7 cellular contexts compared by ENCODE assay signal in genomic region chr15:78049691-78050440, GRCh38. TPM values are rescaled to one million over a fixed set of nuclear protein-coding genes. Genes with fewer than 3 reads are reported as not detected.
DNase-seq lines count a peak whose midpoint lies in the region; ATAC-seq lines count a peak whose summit lies in the region.

No MANE protein-coding gene starts in this region.

- H3K9me3 ChIP-seq in SK-N-MC (ENCODE audit: low read depth, low read length), result no peaks in the 10 kb centered on the region
- H3K9me3 ChIP-seq in skeletal muscle tissue (ENCODE audit: control insufficient read depth in 3 of 3, low read length in 3 of 3), result no peaks in the 10 kb centered on the region

- H3K9ac ChIP-seq in SK-N-MC (ENCODE audit: insufficient read length), result no peak overlapping the region
- H3K9ac ChIP-seq in skeletal muscle tissue (ENCODE audit: low read depth in 1 of 3, low read length in 3 of 3), result no peak overlapping the region

- no peaks in the 10 kb centered on the region for H3K27me3 ChIP-seq in skeletal muscle tissue (ENCODE audit: control insufficient read depth in 3 of 3, insufficient read depth in 3 of 3, low read length in 3 of 3)

- H3K4me1 ChIP-seq in skeletal muscle tissue (ENCODE audit: control insufficient read depth in 3 of 3, insufficient read depth in 3 of 3, low read length in 3 of 3), result peaks cover 24 to 54% (median 41%) of the 10 kb centered on the region in 3 donors

- DNase-seq in SK-N-MC (ENCODE audit: low read depth, low spot score) (no peak), germinal center (ENCODE audit: low spot score) (no peak), pons (ENCODE audit: low spot score) (no peak)

- ATAC-seq in GM18907 (IDR thresholded peaks at IDR 0.05; ENCODE audit: unreplicated experiment) (peak; percentile 67), HG02884 (IDR thresholded peaks at IDR 0.05; ENCODE audit: unreplicated experiment) (peak; percentile 75)

- no peak overlapping the region for H3K4me3 ChIP-seq in SK-N-MC
- no peak overlapping the region for H3K4me3 ChIP-seq in skeletal muscle tissue (ENCODE audit: low read length in 3 of 3)

- H3K36me3 ChIP-seq in SK-N-MC (ENCODE audit: insufficient read depth, low read length) (peaks cover 66% of the 10 kb centered on the region), skeletal muscle tissue (ENCODE audit: control insufficient read depth in 3 of 3, insufficient read depth in 3 of 3, low read length in 3 of 3) (peaks cover 0 to 3% (median 0%) of the 10 kb centered on the region in 3 donors)

- H3K27ac ChIP-seq in SK-N-MC (peak overlapping the region; percentile 77; the same call in 1 of the 2 replicates), cingulate gyrus (ENCODE audit: low read depth, low read length) (peak overlapping the region; percentile 42), skeletal muscle tissue (ENCODE audit: low read depth, low read length) (peak overlapping the region; percentile 0)

RNA-seq across cellular contexts. Expression of gene TBC1D2B, which starts 27.6 kb away (rescaled TPM):
- 30.3 TPM for total RNA-seq in skeletal muscle tissue

RNA-seq across cellular contexts. Expression of gene SH2D7, which starts 42.5 kb away (rescaled TPM):
- not detected for total RNA-seq in skeletal muscle tissue

Comparison
In these comparisons a context has a peak if more than half of its experiments do, and no peak if none do; other contexts are left out.
1. H3K27ac ChIP-seq: peak in every context shown above with its lines; median percentile 77 in SK-N-MC; 42 in cingulate gyrus; 0 in skeletal muscle tissue.